In the genomic region with DNA sequence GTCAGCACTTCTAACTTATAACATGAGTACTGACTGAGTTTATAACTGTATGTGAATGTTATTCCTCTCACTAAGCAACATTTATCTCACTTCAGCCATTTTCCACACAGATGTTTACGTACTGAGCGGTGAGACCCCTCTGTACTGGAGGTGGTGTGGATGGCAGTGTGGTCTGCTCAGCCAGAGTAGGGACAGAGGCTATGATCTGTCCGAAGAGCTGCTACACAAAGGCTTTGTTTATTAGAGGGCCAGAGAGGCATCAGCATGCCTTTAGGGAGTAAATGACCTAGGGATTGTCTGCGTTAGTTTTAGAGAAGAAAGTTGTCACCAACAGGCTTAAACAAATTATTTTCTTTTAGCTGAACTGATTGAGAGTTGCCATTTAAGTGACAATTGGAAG, we compare ENCODE assay signal across 2 cellular contexts.
TF ChIP-seq lines count a peak whose summit lies in the region.

No MANE protein-coding gene starts in this region.

TF ChIP-seq in IMR-90, 13 proteins besides CTCF, POLR2A, EP300 and RAD21:
- TF ChIP-seq SMC3 (IDR thresholded peaks at IDR 0.05; ENCODE audit: low read depth, low read length): no peak
- no peak for TF ChIP-seq CEBPB (IDR thresholded peaks at IDR 0.05; ENCODE audit: low read depth, low read length)
- TF ChIP-seq NFE2L2 (IDR thresholded peaks at IDR 0.05; ENCODE audit: low read depth, low read length): no peak
- TF ChIP-seq MAFK (IDR thresholded peaks at IDR 0.05; ENCODE audit: low read depth, low read length): no peak
- TF ChIP-seq RFX5 (IDR thresholded peaks at IDR 0.05; ENCODE audit: low read depth, low read length): no peak
- no peak for TF ChIP-seq BHLHE40 (IDR thresholded peaks at IDR 0.05; ENCODE audit: low read depth, low read length)
- no peak for TF ChIP-seq CHD1 (IDR thresholded peaks at IDR 0.05; ENCODE audit: low read depth, low read length)
- no peak for TF ChIP-seq MAZ (IDR thresholded peaks at IDR 0.05; ENCODE audit: borderline replicate concordance, low read depth, low read length)
- TF ChIP-seq, protein P1, sequence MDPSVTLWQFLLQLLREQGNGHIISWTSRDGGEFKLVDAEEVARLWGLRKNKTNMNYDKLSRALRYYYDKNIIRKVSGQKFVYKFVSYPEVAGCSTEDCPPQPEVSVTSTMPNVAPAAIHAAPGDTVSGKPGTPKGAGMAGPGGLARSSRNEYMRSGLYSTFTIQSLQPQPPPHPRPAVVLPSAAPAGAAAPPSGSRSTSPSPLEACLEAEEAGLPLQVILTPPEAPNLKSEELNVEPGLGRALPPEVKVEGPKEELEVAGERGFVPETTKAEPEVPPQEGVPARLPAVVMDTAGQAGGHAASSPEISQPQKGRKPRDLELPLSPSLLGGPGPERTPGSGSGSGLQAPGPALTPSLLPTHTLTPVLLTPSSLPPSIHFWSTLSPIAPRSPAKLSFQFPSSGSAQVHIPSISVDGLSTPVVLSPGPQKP (IDR thresholded peaks at IDR 0.05; ENCODE audit: borderline replicate concordance, low read depth, low read length): no peak
- no peak for TF ChIP-seq FOS (IDR thresholded peaks at IDR 0.05; ENCODE audit: low read depth, low read length)
- TF ChIP-seq, protein P2, sequence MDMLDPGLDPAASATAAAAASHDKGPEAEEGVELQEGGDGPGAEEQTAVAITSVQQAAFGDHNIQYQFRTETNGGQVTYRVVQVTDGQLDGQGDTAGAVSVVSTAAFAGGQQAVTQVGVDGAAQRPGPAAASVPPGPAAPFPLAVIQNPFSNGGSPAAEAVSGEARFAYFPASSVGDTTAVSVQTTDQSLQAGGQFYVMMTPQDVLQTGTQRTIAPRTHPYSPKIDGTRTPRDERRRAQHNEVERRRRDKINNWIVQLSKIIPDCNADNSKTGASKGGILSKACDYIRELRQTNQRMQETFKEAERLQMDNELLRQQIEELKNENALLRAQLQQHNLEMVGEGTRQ (IDR thresholded peaks at IDR 0.05; ENCODE audit: low read depth, low read length): no peak

TF ChIP-seq in H1, 55 proteins besides CTCF, POLR2A, EP300 and RAD21:
- no peak for TF ChIP-seq SP2 (IDR thresholded peaks at IDR 0.05; ENCODE audit: low read length)
- TF ChIP-seq EGR1 (IDR thresholded peaks at IDR 0.05; ENCODE audit: borderline replicate concordance, low read depth, low read length): no peak
- no peak for TF ChIP-seq PHF8 (conservative IDR thresholded peaks at IDR 0.05; ENCODE audit: low read depth, low read length)
- TF ChIP-seq JUN (IDR thresholded peaks at IDR 0.05; ENCODE audit: low read depth, low read length): no peak
- TF ChIP-seq CHD1 (IDR thresholded peaks at IDR 0.05; ENCODE audit: low read depth, low read length): no peak
- TF ChIP-seq, protein P3, sequence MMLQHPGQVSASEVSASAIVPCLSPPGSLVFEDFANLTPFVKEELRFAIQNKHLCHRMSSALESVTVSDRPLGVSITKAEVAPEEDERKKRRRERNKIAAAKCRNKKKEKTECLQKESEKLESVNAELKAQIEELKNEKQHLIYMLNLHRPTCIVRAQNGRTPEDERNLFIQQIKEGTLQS (IDR thresholded peaks at IDR 0.05; ENCODE audit: insufficient read depth, low read depth, low read length): no peak
- TF ChIP-seq GTF2F1 (IDR thresholded peaks at IDR 0.05; ENCODE audit: borderline replicate concordance, low read depth, low read length): no peak
- TF ChIP-seq EZH2 (IDR thresholded peaks at IDR 0.05; ENCODE audit: low read depth, low read length, severe bottlenecking): no peak
- TF ChIP-seq POU5F1 (IDR thresholded peaks at IDR 0.05; ENCODE audit: low read depth, low read length): no peak
- no peak for TF ChIP-seq BACH1 (IDR thresholded peaks at IDR 0.05; ENCODE audit: low read length)
- TF ChIP-seq KDM5A (IDR thresholded peaks at IDR 0.05; ENCODE audit: low read length): no peak
- TF ChIP-seq YY1 (IDR thresholded peaks at IDR 0.05; ENCODE audit: low read depth, low read length): no peak
- TF ChIP-seq RBBP5 (IDR thresholded peaks at IDR 0.05; ENCODE audit: borderline replicate concordance, low read depth, low read length): no peak
- no peak for TF ChIP-seq MAFK (IDR thresholded peaks at IDR 0.05; ENCODE audit: low read depth, low read length)
- no peak for TF ChIP-seq SAP30 (IDR thresholded peaks at IDR 0.05; ENCODE audit: insufficient read depth, insufficient replicate concordance, low read length)
- no peak for TF ChIP-seq SP4 (IDR thresholded peaks at IDR 0.05; ENCODE audit: low read length)
